8 cellular contexts compared by ENCODE assay signal in genomic region chr3:98731720-98732238, GRCh38. TPM values are rescaled to one million over a fixed set of nuclear protein-coding genes. Genes with fewer than 3 reads are reported as not detected.
DNase-seq lines count a peak whose midpoint lies in the region; ATAC-seq, FAIRE-seq and TF ChIP-seq lines count a peak whose summit lies in the region.

No MANE protein-coding gene starts in this region.

- H2BK120ac ChIP-seq in H1 (replicated peaks; ENCODE audit: low read depth, low read length): no peak overlapping the region

- H3K27me3 Mint-ChIP-seq in CD4-positive, alpha-beta memory T cell: peaks cover 35 to 44% of the 10 kb centered on the region in 2 donors
- H3K27me3 Mint-ChIP-seq in nephron (ENCODE audit: low read depth): peaks cover 55% of the 10 kb centered on the region

- no peak for TF ChIP-seq CTCF in H1 (IDR thresholded peaks at IDR 0.05; ENCODE audit: control extremely low read depth in 1 of 3, insufficient read depth in 1 of 3, low read depth in 1 of 3, low read length in 3 of 3)
- no peak for TF ChIP-seq CTCF in nephron (IDR thresholded peaks at IDR 0.05; ENCODE audit: unreplicated experiment in 3 of 3)

- no peaks in the 10 kb centered on the region for H3K36me3 Mint-ChIP-seq in CD4-positive, alpha-beta memory T cell
- peaks cover 8% of the 10 kb centered on the region for H3K36me3 Mint-ChIP-seq in nephron (ENCODE audit: low read depth)

- no peak overlapping the region for H2BK20ac ChIP-seq in H1 (ENCODE audit: low read length)

- H3K9ac ChIP-seq in H1 (replicated peaks in 1 of 4; ENCODE audit: extremely low read depth in 1 of 4, low read depth in 3 of 4, low read length in 3 of 4): peak overlapping the region in 2 of 4 experiments; percentile 49 to 61; a peak in 1 of 7 replicates

- no peaks in the 10 kb centered on the region for H3K36me3 ChIP-seq in CD4-positive, alpha-beta memory T cell (ENCODE audit: insufficient read depth, low read length)
- no peaks in the 10 kb centered on the region for H3K36me3 ChIP-seq in H1 (ENCODE audit: control insufficient read depth in 2 of 4, insufficient read depth in 4 of 4, low read length in 3 of 4)

- peaks cover 0 to 1% (median 0%) of the 10 kb centered on the region in 8 donors for H3K9me3 Mint-ChIP-seq in CD4-positive, alpha-beta memory T cell
- H3K9me3 Mint-ChIP-seq in nephron: no peaks in the 10 kb centered on the region

- peaks cover 0 to 15% of the 10 kb centered on the region in 2 experiments; a peak in 1 of 4 replicates for H3K79me2 ChIP-seq in H1 (ENCODE audit: control insufficient read depth in 1 of 2, insufficient read depth in 2 of 2, low read length in 2 of 2)

- CTCF ChIA-PET in CD4-positive, alpha-beta memory T cell (lab: Charles Lee; ENCODE audit: partially characterized antibody): interaction anchor here (1.3 kb wide), 1 partner anchor 9 kb away, joined by 3 read pairs; no protein-coding TSS in a partner anchor
- CTCF ChIA-PET in H1 (lab: Charles Lee; ENCODE audit: partially characterized antibody): interaction anchor here (1.0 to 1.8 kb wide), 3 partner anchors 8 to 402 kb away, joined by 3 to 5 read pairs (median 4); no protein-coding TSS in a partner anchor

- 16% methylated on average over 9 of the region's 9 CpGs; no CpG with 5 or more reads in 1 of the 2 experiments for WGBS in H1 (ENCODE audit: extremely low coverage in 1 of 2, insufficient coverage in 1 of 2, insufficient read length in 1 of 2, insufficient replicate concordance in 2 of 2, low coverage in 1 of 2, low lambda C conversion rate in 2 of 2, missing lambda C conversion rate in 1 of 2), 2 experiments

- peaks cover 20% of the 10 kb centered on the region for H3K27me3 ChIP-seq in CD4-positive, alpha-beta memory T cell (ENCODE audit: insufficient read depth, low read length)
- H3K27me3 ChIP-seq in H1 (replicated peaks in 1 of 4; ENCODE audit: control insufficient read depth in 3 of 4, extremely low read depth in 1 of 4, insufficient read depth in 3 of 4, low read length in 3 of 4): peaks cover 0 to 8% (median 3%) of the 10 kb centered on the region in 4 experiments; a peak in 4 of 7 replicates

- H4K8ac ChIP-seq in H1 (ENCODE audit: extremely low read depth, insufficient read depth, low read length): no peak overlapping the region

- no peak for FAIRE-seq in H1 (lab: Jason Lieb, UNC)

- H4K20me1 ChIP-seq in H1 (replicated peaks in 1 of 2; ENCODE audit: control insufficient read depth in 1 of 2, insufficient read depth in 2 of 2, low read length in 2 of 2): peaks cover 0 to 3% of the 10 kb centered on the region in 2 experiments

- no peak for ATAC-seq in GM19452 (IDR thresholded peaks at IDR 0.05; ENCODE audit: unreplicated experiment)

- peak overlapping the region; percentile 81 for H2AFZ ChIP-seq in H1 (ENCODE audit: low read length)

- peaks cover 13 to 19% (median 16%) of the 10 kb centered on the region in 4 donors for H3K4me1 Mint-ChIP-seq in CD4-positive, alpha-beta memory T cell
- H3K4me1 Mint-ChIP-seq in nephron: peaks cover 11% of the 10 kb centered on the region

- DNase-seq in CD4-positive, alpha-beta memory T cell: no peak
- DNase-seq in OCI-M1 (lab: John Stamatoyannopoulos, UW): peak; percentile 23
- DNase-seq in H1 (ENCODE audit: low read depth in 1 of 2, low spot score in 2 of 2): no peak
- DNase-seq in NCI-H146 treated with DMSO at 0.1 percent for 48 hours (lab: John Stamatoyannopoulos, UW; ENCODE audit: unreplicated experiment): no peak
- DNase-seq in SHP77 (lab: John Stamatoyannopoulos, UW): no peak
- DNase-seq in COLO668 (lab: John Stamatoyannopoulos, UW; ENCODE audit: unreplicated experiment): no peak

- no peak for TF ChIP-seq RAD21 in H1 (IDR thresholded peaks at IDR 0.05 in 1 of 2, conservative IDR thresholded peaks at IDR 0.05 in 1 of 2; ENCODE audit: low read depth in 2 of 2, low read length in 2 of 2)

- H4K5ac ChIP-seq in H1 (ENCODE audit: insufficient read length, low read depth, low read length): no peak overlapping the region

- no peak overlapping the region for H3K56ac ChIP-seq in H1 (replicated peaks; ENCODE audit: insufficient read length, low read depth, low read length)

- no peak overlapping the region for H3K27ac ChIP-seq in CD4-positive, alpha-beta memory T cell (ENCODE audit: low read depth, low read length)
- 0 out of 2 replicates have a peak overlapping the region, but pooled peaks have one; percentile 37 for H3K27ac ChIP-seq in H1 (ENCODE audit: low read depth, low read length)

- peak overlapping the region; percentile 55 to 81 (median 69) for H3K4me3 Mint-ChIP-seq in CD4-positive, alpha-beta memory T cell
- peak overlapping the region; percentile 89 to 94 (median 90) for H3K4me3 Mint-ChIP-seq in nephron

- H4K91ac ChIP-seq in H1 (replicated peaks; ENCODE audit: insufficient read length, low read length): no peak overlapping the region

- H3K79me1 ChIP-seq in H1 (ENCODE audit: low read depth, low read length): no peaks in the 10 kb centered on the region; the same call in 1 of the 2 replicates

- H3K4ac ChIP-seq in H1 (replicated peaks; ENCODE audit: insufficient read length, low read depth, low read length): no peak overlapping the region

- no peaks in the 10 kb centered on the region for H3K9me3 ChIP-seq in CD4-positive, alpha-beta memory T cell (ENCODE audit: control insufficient read depth in 1 of 2, low read length in 2 of 2)
- no peaks in the 10 kb centered on the region for H3K9me3 ChIP-seq in H1 (ENCODE audit: insufficient read depth in 2 of 2, low read depth in 1 of 2, low read length in 1 of 2)

- H3K27ac Mint-ChIP-seq in CD4-positive, alpha-beta memory T cell: no peak overlapping the region
- peak overlapping the region; percentile 67 to 95 (median 90) for H3K27ac Mint-ChIP-seq in nephron

- no peak overlapping the region for H3K23ac ChIP-seq in H1 (ENCODE audit: insufficient read length)

- peaks cover 11% of the 10 kb centered on the region for H3K23me2 ChIP-seq in H1 (ENCODE audit: low read depth, low read length)

- no peak overlapping the region for H2AK5ac ChIP-seq in H1 (ENCODE audit: low read depth, low read length)

- H2BK5ac ChIP-seq in H1 (ENCODE audit: low read depth, low read length): no peak overlapping the region

- TF ChIP-seq POLR2A in H1 (IDR thresholded peaks at IDR 0.05; ENCODE audit: control extremely low read depth in 1 of 2, low read depth in 2 of 2, low read length in 2 of 2): no peak

- intact Hi-C loops in CD4-positive, alpha-beta memory T cell (cut with micrococcal nuclease): no loop called here

- peak overlapping the region; percentile 30; the same call in 1 of the 2 replicates for H2BK12ac ChIP-seq in H1 (ENCODE audit: low read depth, low read length)

- no peak overlapping the region for H2BK15ac ChIP-seq in H1 (ENCODE audit: low read length)

- H3K18ac ChIP-seq in H1 (ENCODE audit: extremely low read depth, low read length): no peak overlapping the region

- TF ChIP-seq EP300 in H1 (IDR thresholded peaks at IDR 0.05; ENCODE audit: borderline replicate concordance in 1 of 2, low read depth in 2 of 2, low read length in 2 of 2): no peak

- POLR2A ChIA-PET in CD4-positive, alpha-beta memory T cell (lab: Charles Lee; ENCODE audit: partially characterized antibody): no interaction called here
- POLR2A ChIA-PET in H1 (lab: Charles Lee; ENCODE audit: partially characterized antibody): interaction anchor here (0.6 to 2.6 kb wide), 6 partner anchors 9 to 1654 kb away, joined by 3 to 10 read pairs (median 4); partner anchors contain the start of gene CPOX

- H3K4me2 ChIP-seq in H1 (ENCODE audit: insufficient read depth in 1 of 2, low read depth in 2 of 2, low read length in 2 of 2): peak overlapping the region; percentile 84 to 86

- no peak overlapping the region for H3K4me3 ChIP-seq in CD4-positive, alpha-beta memory T cell (ENCODE audit: low read length in 2 of 2)
- H3K4me3 ChIP-seq in H1 (ENCODE audit: extremely low read depth in 1 of 4, insufficient read depth in 2 of 4, low read depth in 3 of 4, low read length in 4 of 4): peak overlapping the region; percentile 68 to 85 (median 73)

- H3K4me1 ChIP-seq in CD4-positive, alpha-beta memory T cell (ENCODE audit: insufficient read depth, low read length): peaks cover 25% of the 10 kb centered on the region
- peaks cover 0 to 11% (median 0%) of the 10 kb centered on the region in 4 experiments; a peak in 2 of 7 replicates for H3K4me1 ChIP-seq in H1 (replicated peaks in 1 of 4; ENCODE audit: control insufficient read depth in 3 of 4, insufficient read depth in 4 of 4, low read length in 3 of 4)

- H3K14ac ChIP-seq in H1 (ENCODE audit: insufficient read length): no peak overlapping the region

TF ChIP-seq in H1, 55 proteins besides CTCF, POLR2A, EP300 and RAD21:
- TF ChIP-seq GTF2F1 (IDR thresholded peaks at IDR 0.05; ENCODE audit: borderline replicate concordance, low read depth, low read length) (no peak), BACH1 (IDR thresholded peaks at IDR 0.05; ENCODE audit: low read length) (no peak), GABPA (IDR thresholded peaks at IDR 0.05; ENCODE audit: borderline replicate concordance, insufficient read depth, low read length) (no peak), TEAD4 (IDR thresholded peaks at IDR 0.05; ENCODE audit: low read depth, low read length) (0 out of 2 replicates have a peak, but pooled peaks have one; percentile 39), SIN3A (conservative IDR thresholded peaks at IDR 0.05 in 1 of 2, IDR thresholded peaks at IDR 0.05 in 1 of 2; ENCODE audit: low read depth in 1 of 2, low read length in 2 of 2) (no peak), KDM5A (IDR thresholded peaks at IDR 0.05; ENCODE audit: low read length) (no peak), CEBPB (IDR thresholded peaks at IDR 0.05; ENCODE audit: low read depth, low read length) (no peak), JUND (IDR thresholded peaks at IDR 0.05; ENCODE audit: low read length) (no peak)
- TF ChIP-seq, protein P1, sequence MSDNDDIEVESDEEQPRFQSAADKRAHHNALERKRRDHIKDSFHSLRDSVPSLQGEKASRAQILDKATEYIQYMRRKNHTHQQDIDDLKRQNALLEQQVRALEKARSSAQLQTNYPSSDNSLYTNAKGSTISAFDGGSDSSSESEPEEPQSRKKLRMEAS (IDR thresholded peaks at IDR 0.05): no peak
TF ChIP-seq in H1: peak in this region for 1.

RNA-seq across cellular contexts. Expression of gene ST3GAL6, which starts 31.4 kb away (rescaled TPM):
- 1 to 10 TPM in 1 of 2 experiments, under 1 TPM in 1; 0.50 to 1.3 TPM for total RNA-seq in CD4-positive, alpha-beta memory T cell
- polyA plus RNA-seq in CD4-positive, alpha-beta memory T cell: under 1 TPM in 1 of 2 donors, not detected in 1; 0.15 TPM
- total RNA-seq in H1 (2021; fragmentation: NEBNext Ultra II Directional; extraction: Animal tissue kit (Norgen Biotek cat#: 25700)): 6.1 and 7.6 TPM in 2 replicates
- 2.6 and 3.3 TPM in 2 replicates for polyA plus RNA-seq in H1 (2011; rRNA removed)
- 4.4 TPM for polyA plus RNA-seq in H1 (2011; cell fraction: cytosol; rRNA removed)
- 4.8 TPM for polyA plus RNA-seq in H1 (2011; cell fraction: nucleus; rRNA removed)
- polyA plus RNA-seq in H1 (2012, experiment 1 of 2): 3.2 to 6.0 TPM (median 4.5 TPM) in 4 replicates
- 0.77 TPM for polyA plus RNA-seq in H1 (2012, experiment 2 of 2)
- polyA plus RNA-seq in H1 (2013, experiment 1 of 2): 4.7 TPM
- polyA plus RNA-seq in H1 (2013, experiment 2 of 2): 4.1 TPM
- 3.9 and 5.4 TPM in 2 replicates for polyA minus RNA-seq in H1 (2011; rRNA and poly(A)+ RNA removed)
- polyA minus RNA-seq in H1 (2011; cell fraction: cytosol; rRNA and poly(A)+ RNA removed): 9.9 TPM
- polyA minus RNA-seq in H1 (2011; cell fraction: nucleus; rRNA and poly(A)+ RNA removed): 10.3 TPM

Comparison
In these comparisons a context has a peak if more than half of its experiments do, and no peak if none do; other contexts are left out.
1. H3K4me3 ChIP-seq: peak in H1 (4 of 4); none in CD4-positive, alpha-beta memory T cell (0 of 2).
2. H3K27ac Mint-ChIP-seq: peak in nephron (3 of 3); none in CD4-positive, alpha-beta memory T cell (0 of 7).